9 cellular contexts compared by ENCODE assay signal in genomic region chr10:103241262-103242011, GRCh38. TPM values are rescaled to one million over a fixed set of nuclear protein-coding genes. Genes with fewer than 3 reads are reported as not detected.
DNase-seq lines count a peak whose midpoint lies in the region; ATAC-seq, FAIRE-seq and TF ChIP-seq lines count a peak whose summit lies in the region.
"Had no signal": no experiment of that assay in that cellular context is flagged by ENCODE, and none has a peak within 500 bp of the region (broad histone marks: within the 10 kb centered on the region; RNA-seq: fewer than 3 reads in every experiment).

No MANE protein-coding gene starts in this region.

- no peaks in the 10 kb centered on the region for H3K36me3 ChIP-seq in keratinocyte (ENCODE audit: control insufficient read depth in 2 of 2, extremely low read depth in 1 of 2, insufficient read depth in 2 of 2, low read length in 2 of 2)

- DNase-seq in CD1c-positive myeloid dendritic cell (ENCODE audit: extremely low spot score) (peak; percentile 77), LNCaP clone FGC (ENCODE audit: low read depth) (peak; percentile 94), astrocyte of the hippocampus (ENCODE audit: low read depth, low spot score) (peak; percentile 64), keratinocyte (ENCODE audit: low read depth, low spot score) (no peak), substantia nigra (lab: John Stamatoyannopoulos, UW) (peak in 25 of 49 donors; percentile 0 to 36 (median 9)), NCI-H187 (lab: John Stamatoyannopoulos, UW) (no peak), NCI-H2107 treated with DMSO at 0.1 percent for 48 hours (lab: John Stamatoyannopoulos, UW; ENCODE audit: unreplicated experiment) (no peak)

- peaks cover 28% of the 10 kb centered on the region for H3K4me1 ChIP-seq in keratinocyte (ENCODE audit: control insufficient read depth, extremely low read depth, insufficient read depth, low read length)

- dilution Hi-C loops in keratinocyte (cut with MboI; ENCODE audit: extremely low pct_ligation_motif_present, low sequenced_read_pairs): no loop called here

- H3K4me2 ChIP-seq in keratinocyte (ENCODE audit: control insufficient read depth, extremely low read depth, insufficient read depth, low read depth, low read length): peak overlapping the region; percentile 85

- H3K9me3 ChIP-seq in keratinocyte (ENCODE audit: control insufficient read depth, low read depth, low read length): no peaks in the 10 kb centered on the region

- peak overlapping the region; percentile 88 for H2AFZ ChIP-seq in keratinocyte (ENCODE audit: control insufficient read depth, low read length)

- no peaks in the 10 kb centered on the region for H3K27me3 ChIP-seq in keratinocyte (ENCODE audit: control insufficient read depth, extremely low read depth, insufficient read depth, low read length)

- H3K27ac ChIP-seq in keratinocyte (ENCODE audit: control insufficient read depth, insufficient read depth, low read length) (peak overlapping the region; percentile 90), substantia nigra (ENCODE audit: low read depth, low read length, poor library complexity, severe bottlenecking) (no peak overlapping the region)

- peak overlapping the region; percentile 81 for H3K9ac ChIP-seq in keratinocyte (ENCODE audit: control insufficient read depth, extremely low read depth, insufficient read depth, low read length)

- H3K4me3 ChIP-seq in LNCaP clone FGC (ENCODE audit: low read depth, low read length) (peak overlapping the region; percentile 2; the same call in 1 of the 2 replicates), keratinocyte (ENCODE audit: control insufficient read depth in 2 of 3, extremely low read depth in 1 of 3, insufficient read depth in 2 of 3, low read depth in 1 of 3, low read length in 3 of 3) (peak overlapping the region; percentile 6 to 60 (median 57))

- peak; percentile 81 for FAIRE-seq in keratinocyte (lab: Jason Lieb, UNC)
- FAIRE-seq: endometrium had no signal

- TF ChIP-seq CTCF in LNCaP clone FGC (IDR thresholded peaks at IDR 0.05; ENCODE audit: control insufficient read depth, extremely low read depth, insufficient read depth): no peak
- no peak for TF ChIP-seq CTCF in keratinocyte (optimal IDR thresholded peaks at IDR 0.05 in 1 of 3, IDR thresholded peaks at IDR 0.05 in 1 of 3, conservative IDR thresholded peaks at IDR 0.05 in 1 of 3; ENCODE audit: extremely low read depth in 1 of 3, insufficient read depth in 2 of 3, low read length in 3 of 3)

- ATAC-seq in GM18502 (IDR thresholded peaks at IDR 0.05; ENCODE audit: poor library complexity, unreplicated experiment): no peak

- H3K79me2 ChIP-seq in keratinocyte (ENCODE audit: control insufficient read depth, insufficient read depth, low read length): no peaks in the 10 kb centered on the region

- no peaks in the 10 kb centered on the region for H3K9me1 ChIP-seq in keratinocyte (ENCODE audit: control insufficient read depth, extremely low read depth, insufficient read depth, low read length)

- no peaks in the 10 kb centered on the region for H4K20me1 ChIP-seq in keratinocyte (ENCODE audit: control insufficient read depth, extremely low read depth, insufficient read depth, low read length)

RNA-seq across cellular contexts. Expression of gene RPEL1, which starts 4.2 kb away (rescaled TPM):
- 0.04 to 0.11 TPM (median 0.05 TPM) in 3 replicates for polyA plus RNA-seq in keratinocyte
- polyA plus RNA-seq in keratinocyte (2011; ENCODE audit: low read depth): not detected
- polyA plus RNA-seq in keratinocyte (2011; cell fraction: cytosol; rRNA removed): 0.04 TPM in 2 replicates
- polyA plus RNA-seq in keratinocyte (2011; cell fraction: nucleus; rRNA removed): 0.09 and 0.10 TPM in 2 replicates
- 0.05 and 0.11 TPM in 2 replicates for polyA plus RNA-seq in keratinocyte (2012; ENCODE audit: low replicate concordance)
- polyA minus RNA-seq in keratinocyte: 0.13 to 0.16 TPM (median 0.13 TPM) in 3 replicates
- not detected for polyA minus RNA-seq in keratinocyte (2011; cell fraction: cytosol; rRNA and poly(A)+ RNA removed)
- not detected in 2 replicates for polyA minus RNA-seq in keratinocyte (2011; cell fraction: nucleus; rRNA and poly(A)+ RNA removed)

RNA-seq across cellular contexts. Expression of gene INA, which starts 35.5 kb away (rescaled TPM):
- polyA plus RNA-seq in keratinocyte: 3.4 to 4.6 TPM (median 4.2 TPM) in 3 replicates
- 0.69 TPM for polyA plus RNA-seq in keratinocyte (2011; ENCODE audit: low read depth)
- polyA plus RNA-seq in keratinocyte (2011; cell fraction: cytosol; rRNA removed): 5.8 and 9.4 TPM in 2 replicates
- 5.3 and 5.4 TPM in 2 replicates for polyA plus RNA-seq in keratinocyte (2011; cell fraction: nucleus; rRNA removed)
- 1.1 and 3.1 TPM in 2 replicates for polyA plus RNA-seq in keratinocyte (2012; ENCODE audit: low replicate concordance)
- polyA minus RNA-seq in keratinocyte: 1.4 to 2.8 TPM (median 2.6 TPM) in 3 replicates
- polyA minus RNA-seq in keratinocyte (2011; cell fraction: cytosol; rRNA and poly(A)+ RNA removed): 5.0 TPM
- polyA minus RNA-seq in keratinocyte (2011; cell fraction: nucleus; rRNA and poly(A)+ RNA removed): 1.5 and 2.4 TPM in 2 replicates

RNA-seq across cellular contexts. Expression of gene NT5C2, which starts 48.4 kb away (rescaled TPM):
- polyA plus RNA-seq in keratinocyte: 56.8 to 88.6 TPM (median 62.8 TPM) in 3 replicates
- 64.9 TPM for polyA plus RNA-seq in keratinocyte (2011; ENCODE audit: low read depth)
- polyA plus RNA-seq in keratinocyte (2011; cell fraction: cytosol; rRNA removed): 42.7 and 84.9 TPM in 2 replicates
- polyA plus RNA-seq in keratinocyte (2011; cell fraction: nucleus; rRNA removed): 64.1 and 77.8 TPM in 2 replicates
- polyA plus RNA-seq in keratinocyte (2012; ENCODE audit: low replicate concordance): 32.6 and 58.1 TPM in 2 replicates
- 31.4 to 54.9 TPM (median 37.2 TPM) in 3 replicates for polyA minus RNA-seq in keratinocyte
- polyA minus RNA-seq in keratinocyte (2011; cell fraction: cytosol; rRNA and poly(A)+ RNA removed): 22.1 TPM
- 31.4 and 83.2 TPM in 2 replicates for polyA minus RNA-seq in keratinocyte (2011; cell fraction: nucleus; rRNA and poly(A)+ RNA removed)

Comparison
In these comparisons a context has a peak if more than half of its experiments do, and no peak if none do; other contexts are left out.
1. DNase-seq: peak in CD1c-positive myeloid dendritic cell (single experiment), LNCaP clone FGC (single experiment), astrocyte of the hippocampus (single experiment) and substantia nigra (25 of 49); none in keratinocyte (single experiment), NCI-H187 (0 of 2) and NCI-H2107 treated with DMSO at 0.1 percent for 48 hours (single experiment).